10 cellular contexts compared by ENCODE assay signal in the genomic region with DNA sequence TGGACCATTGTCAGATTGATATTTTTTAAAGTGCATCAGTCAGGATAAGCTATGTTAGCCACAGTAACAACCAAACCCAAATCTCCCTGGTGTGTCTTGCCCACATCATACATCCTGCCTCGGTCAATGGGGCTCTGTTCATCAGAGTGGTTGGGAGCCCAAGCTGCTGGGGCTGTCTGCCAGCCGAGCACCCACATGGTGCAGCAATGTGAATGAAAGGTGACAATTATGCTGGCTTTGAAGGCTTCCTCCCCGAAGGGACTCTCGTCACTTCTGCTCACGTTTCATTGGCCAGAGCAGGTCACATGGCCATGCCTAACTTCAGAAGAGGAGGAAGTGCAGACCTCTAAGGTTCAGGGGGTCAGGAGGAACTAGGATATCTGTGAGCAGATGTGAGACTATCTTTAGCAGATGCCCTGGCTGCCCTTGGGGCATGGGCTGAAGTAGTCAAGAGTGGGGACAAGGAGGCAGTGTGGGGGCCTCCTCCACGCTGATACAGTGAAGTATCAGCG. TPM values are rescaled to one million over a fixed set of nuclear protein-coding genes. Genes with fewer than 3 reads are reported as not detected.
A peak's percentile ranks its signal among the peaks of the same experiment; 100 is the strongest.
DNase-seq lines count a peak whose midpoint lies in the region; ATAC-seq lines count a peak whose summit lies in the region.
"Had no signal": no experiment of that assay in that cellular context is flagged by ENCODE, and none has a peak within 500 bp of the region (broad histone marks: within the 10 kb centered on the region; RNA-seq: fewer than 3 reads in every experiment).

No MANE protein-coding gene starts in this region.

- no peaks in the 10 kb centered on the region for H3K36me3 Mint-ChIP-seq in stimulated activated naive CD8-positive, alpha-beta T cell treated with anti-CD3 and anti-CD28 coated beads, Interleukin-15, Interleukin-2, amounts not matched to agents 100 ng/mL and 50 ng/mL, for 24 hours (ENCODE audit: low read depth)

- no peak for ATAC-seq in stimulated activated naive CD8-positive, alpha-beta T cell treated with anti-CD3 and anti-CD28 coated beads, Interleukin-15, Interleukin-2, amounts not matched to agents 100 U/mL and 50 U/mL, for 24 hours
- ATAC-seq in GM21360 (IDR thresholded peaks at IDR 0.05; ENCODE audit: unreplicated experiment) (no peak), HG03520 (IDR thresholded peaks at IDR 0.05; ENCODE audit: unreplicated experiment) (no peak)

- peaks cover 8% of the 10 kb centered on the region for H3K9me3 Mint-ChIP-seq in stimulated activated naive CD8-positive, alpha-beta T cell treated with anti-CD3 and anti-CD28 coated beads, Interleukin-15, Interleukin-2, amounts not matched to agents 100 ng/mL and 50 ng/mL, for 24 hours

- no peak for DNase-seq in stimulated activated naive CD8-positive, alpha-beta T cell treated with anti-CD3 and anti-CD28 coated beads, Interleukin-15, Interleukin-2, amounts not matched to agents 100 U/mL and 50 U/mL, for 24 hours
- peak; percentile 20 for DNase-seq in NCI-H69 (lab: John Stamatoyannopoulos, UW)
- peak; percentile 44 for DNase-seq in ecto neural progenitor cell (ENCODE audit: low spot score)
- DNase-seq in ureter (ENCODE audit: low spot score), result no peak
- no peak for DNase-seq in DMS79 treated with DMSO at 0.1 percent for 48 hours (lab: John Stamatoyannopoulos, UW)

- peaks cover 29% of the 10 kb centered on the region for H3K4me1 Mint-ChIP-seq in stimulated activated naive CD8-positive, alpha-beta T cell treated with anti-CD3 and anti-CD28 coated beads, Interleukin-15, Interleukin-2, amounts not matched to agents 100 ng/mL and 50 ng/mL, for 24 hours (ENCODE audit: low read depth)

- H3K27me3 Mint-ChIP-seq in stimulated activated naive CD8-positive, alpha-beta T cell treated with anti-CD3 and anti-CD28 coated beads, Interleukin-15, Interleukin-2, amounts not matched to agents 100 ng/mL and 50 ng/mL, for 24 hours, result peaks cover 47% of the 10 kb centered on the region

- peak overlapping the region; percentile 67 for H3K4me3 Mint-ChIP-seq in stimulated activated naive CD8-positive, alpha-beta T cell treated with anti-CD3 and anti-CD28 coated beads, Interleukin-15, Interleukin-2, amounts not matched to agents 100 ng/mL and 50 ng/mL, for 24 hours

- H3K27ac Mint-ChIP-seq in stimulated activated naive CD8-positive, alpha-beta T cell treated with anti-CD3 and anti-CD28 coated beads, Interleukin-15, Interleukin-2, amounts not matched to agents 100 ng/mL and 50 ng/mL, for 24 hours, result peak overlapping the region; percentile 43

RNA-seq across cellular contexts. Expression of gene JAKMIP1, which starts 1.3 kb away (rescaled TPM):
- total RNA-seq in ureter, result 0.29 TPM
- total RNA-seq: lung microvascular endothelial cell, M059J had no signal

Comparison
In these comparisons a context has a peak if more than half of its experiments do, and no peak if none do; other contexts are left out.
1. DNase-seq: peak in NCI-H69 (single experiment) and ecto neural progenitor cell (single experiment); none in stimulated activated naive CD8-positive, alpha-beta T cell treated with anti-CD3 and anti-CD28 coated beads, Interleukin-15, Interleukin-2, amounts not matched to agents 100 U/mL and 50 U/mL, for 24 hours (single experiment), ureter (single experiment) and DMS79 treated with DMSO at 0.1 percent for 48 hours (single experiment).